In genomic region chr15:41894251-41894790, GRCh38 we compare ENCODE assay signal across 9 cellular contexts. TPM values are rescaled to one million over a fixed set of nuclear protein-coding genes. Genes with fewer than 3 reads are reported as not detected.
A peak's percentile ranks its signal among the peaks of the same experiment; 100 is the strongest.
DNase-seq lines count a peak whose midpoint lies in the region; ATAC-seq and TF ChIP-seq lines count a peak whose summit lies in the region.
"Had no signal": no experiment of that assay in that cellular context is flagged by ENCODE, and none has a peak within 500 bp of the region (broad histone marks: within the 10 kb centered on the region; RNA-seq: fewer than 3 reads in every experiment).

No MANE protein-coding gene starts in this region.

- peak; percentile 4; the same call in 1 of the 2 replicates for ATAC-seq in WTC11
- ATAC-seq in HG03571 (IDR thresholded peaks at IDR 0.05; ENCODE audit: unreplicated experiment) = no peak

- peaks cover 23% of the 10 kb centered on the region for H3K4me1 Mint-ChIP-seq in T-helper 2 cell treated with Interferon-gamma antibody and Interleukin-4, amounts not matched to agents 5 μg/mL and 100 μg/mL, for 36 hours (ENCODE audit: low read depth)
- no peaks in the 10 kb centered on the region for H3K4me1 Mint-ChIP-seq in WTC11

- H3K4me1 ChIP-seq in left ventricle myocardium inferior (peaks cover 43% of the 10 kb centered on the region), suprapubic skin (peaks cover 26% of the 10 kb centered on the region)

- H3K27ac ChIP-seq in left ventricle myocardium inferior (replicated peaks) (peak overlapping the region; percentile 91), suprapubic skin (peak overlapping the region; percentile 62)

- no peaks in the 10 kb centered on the region for H3K9me3 Mint-ChIP-seq in T-helper 2 cell treated with Interferon-gamma antibody and Interleukin-4, amounts not matched to agents 5 μg/mL and 100 μg/mL, for 36 hours
- H3K9me3 Mint-ChIP-seq in WTC11 = 0 out of 2 replicates have a peak, but pooled peaks cover 4% of the 10 kb centered on the region

- TF ChIP-seq EP300 in suprapubic skin (IDR thresholded peaks at IDR 0.05) = no peak

- CTCF ChIA-PET in WTC11 (lab: Charles Lee) = interaction anchor here (0.5 to 2.0 kb wide), 4 partner anchors 10 to 122 kb away, joined by 3 to 11 read pairs (median 7); partner anchors contain the start of gene MAPKBP1

- H3K27me3 Mint-ChIP-seq in T-helper 2 cell treated with Interferon-gamma antibody and Interleukin-4, amounts not matched to agents 5 μg/mL and 100 μg/mL, for 36 hours (ENCODE audit: low read depth) = no peaks in the 10 kb centered on the region
- no peaks in the 10 kb centered on the region for H3K27me3 Mint-ChIP-seq in WTC11 (ENCODE audit: low read depth)

- TF ChIP-seq POLR2A in suprapubic skin (IDR thresholded peaks at IDR 0.05) = no peak

- POLR2A ChIA-PET in WTC11 (lab: Charles Lee) = interaction anchor here (0.6 kb wide), 1 partner anchor 28 kb away, joined by 3 read pairs; no protein-coding TSS in a partner anchor

- TF ChIP-seq CTCF in WTC11 (IDR thresholded peaks at IDR 0.05) (no peak), left ventricle myocardium inferior (IDR thresholded peaks at IDR 0.05; ENCODE audit: borderline replicate concordance) (no peak), suprapubic skin (IDR thresholded peaks at IDR 0.05) (no peak)

- H3K4me3 ChIP-seq in left ventricle myocardium inferior (peak overlapping the region; percentile 64), suprapubic skin (peak overlapping the region; percentile 25)

- intact Hi-C loops in left ventricle myocardium inferior (cut with micrococcal nuclease) = no loop called here

- no peaks in the 10 kb centered on the region for H3K9me3 ChIP-seq in left ventricle myocardium inferior (replicated peaks)
- no peaks in the 10 kb centered on the region for H3K9me3 ChIP-seq in suprapubic skin

- H3K27ac Mint-ChIP-seq in T-helper 2 cell treated with Interferon-gamma antibody and Interleukin-4, amounts not matched to agents 5 μg/mL and 100 μg/mL, for 36 hours = peak overlapping the region; percentile 93
- H3K27ac Mint-ChIP-seq in WTC11 = no peak overlapping the region

- WGBS in suprapubic skin = 67% methylated on average over 3 of the region's 17 CpGs

- H3K36me3 Mint-ChIP-seq in T-helper 2 cell treated with Interferon-gamma antibody and Interleukin-4, amounts not matched to agents 5 μg/mL and 100 μg/mL, for 36 hours (ENCODE audit: low read depth) = no peaks in the 10 kb centered on the region
- H3K36me3 Mint-ChIP-seq in WTC11 = peaks cover 10% of the 10 kb centered on the region

- peak overlapping the region; percentile 54 for H3K4me3 Mint-ChIP-seq in T-helper 2 cell treated with Interferon-gamma antibody and Interleukin-4, amounts not matched to agents 5 μg/mL and 100 μg/mL, for 36 hours
- H3K4me3 Mint-ChIP-seq in WTC11 = no peak overlapping the region

- DNase-seq in T-helper 2 cell treated with Interferon-gamma antibody and Interleukin-4, amounts not matched to agents 5 μg/mL and 100 μg/mL, for 36 hours (ENCODE audit: low spot score) = no peak
- DNase-seq in T-helper 2 cell (no peak), WTC11 (ENCODE audit: low spot score) (no peak), left ventricle myocardium inferior (no peak), suprapubic skin (ENCODE audit: low spot score in 2 of 2) (peak in 1 of 2 donors; percentile 60), SW 1271 (lab: John Stamatoyannopoulos, UW) (no peak), epidermal melanocyte (ENCODE audit: insufficient read length, low spot score) (no peak)
- DNase-seq: cerebellar nuclear complex had no signal

- H3K27me3 ChIP-seq in left ventricle myocardium inferior (ENCODE audit: low read depth) = no peaks in the 10 kb centered on the region
- H3K27me3 ChIP-seq in suprapubic skin = no peaks in the 10 kb centered on the region

- H3K36me3 ChIP-seq in left ventricle myocardium inferior = peaks cover 23% of the 10 kb centered on the region
- H3K36me3 ChIP-seq in suprapubic skin = peaks cover 15% of the 10 kb centered on the region

TF ChIP-seq in WTC11, 78 proteins besides CTCF, POLR2A, EP300 and RAD21:
- no peak for TF ChIP-seq SOX15 (CRISPR knock-in tag; IDR thresholded peaks at IDR 0.05)
- TF ChIP-seq ZNF671 (CRISPR knock-in tag; IDR thresholded peaks at IDR 0.05) = no peak
- no peak for TF ChIP-seq ZSCAN18 (CRISPR knock-in tag; IDR thresholded peaks at IDR 0.05)
- TF ChIP-seq ZBTB21 (CRISPR knock-in tag; IDR thresholded peaks at IDR 0.05; ENCODE audit: borderline replicate concordance) = no peak
- TF ChIP-seq ZMAT4 (CRISPR knock-in tag; IDR thresholded peaks at IDR 0.05) = no peak
- no peak for TF ChIP-seq SMAD3 (CRISPR knock-in tag; IDR thresholded peaks at IDR 0.05; ENCODE audit: borderline replicate concordance)
- TF ChIP-seq USF1 (CRISPR knock-in tag; IDR thresholded peaks at IDR 0.05) = no peak
- no peak for TF ChIP-seq JAZF1 (CRISPR knock-in tag; IDR thresholded peaks at IDR 0.05)
- no peak for TF ChIP-seq ARID4B (CRISPR knock-in tag; IDR thresholded peaks at IDR 0.05; ENCODE audit: borderline replicate concordance)
- no peak for TF ChIP-seq NR1H2 (CRISPR knock-in tag; IDR thresholded peaks at IDR 0.05)
- TF ChIP-seq FOXJ3 (CRISPR knock-in tag; IDR thresholded peaks at IDR 0.05; ENCODE audit: borderline replicate concordance) = no peak
- no peak for TF ChIP-seq USF2 (CRISPR knock-in tag; IDR thresholded peaks at IDR 0.05)
- no peak for TF ChIP-seq ZNF121 (CRISPR knock-in tag; IDR thresholded peaks at IDR 0.05)
- no peak for TF ChIP-seq MAX (CRISPR knock-in tag; IDR thresholded peaks at IDR 0.05)

RNA-seq across cellular contexts. Expression of gene SPTBN5, which starts 0.5 kb away (rescaled TPM):
- total RNA-seq in WTC11 (2021) (1.2 to 2.3 TPM (median 2.0 TPM) in 3 replicates), left ventricle myocardium inferior (2.7 TPM), suprapubic skin (1 to 10 TPM; 1.3 to 3.4 (median 2.8) TPM)

RNA-seq across cellular contexts. Expression of gene PLA2G4B, which starts 55.7 kb away (rescaled TPM):
- total RNA-seq in WTC11 (2021) = 5.5 to 11.0 TPM (median 7.9 TPM) in 3 replicates
- total RNA-seq in left ventricle myocardium inferior = 3.8 TPM
- total RNA-seq in suprapubic skin = 100 to 1,000 TPM in 1 of 4 donors, 10 to 100 TPM in 3; 59.7 to 195 (median 73.7) TPM
